ENCODE assay signal across 24 cellular contexts in the genomic region with DNA sequence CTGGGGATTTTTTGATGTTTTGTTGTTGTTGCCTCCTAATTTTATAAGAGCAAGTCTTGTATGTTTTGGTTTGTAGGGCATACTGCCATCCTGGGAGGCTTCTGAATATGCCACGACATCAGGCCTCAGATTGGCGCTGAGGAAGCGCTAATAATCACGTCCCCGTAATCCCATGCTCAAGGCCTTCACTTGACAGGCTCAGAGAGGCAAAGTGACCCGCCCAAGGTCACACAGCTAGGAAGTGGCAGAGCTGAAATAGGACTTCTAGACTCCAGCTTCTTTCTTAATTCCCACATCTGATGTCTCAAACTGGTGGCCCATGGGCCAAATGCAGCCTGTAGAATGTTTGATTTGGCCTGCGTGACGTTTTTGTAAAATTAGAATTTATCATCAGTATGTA.
"Had no signal": no experiment of that assay in that cellular context is flagged by ENCODE, and none has a peak within 500 bp of the region (broad histone marks: within the 10 kb centered on the region; RNA-seq: fewer than 3 reads in every experiment).

No MANE protein-coding gene starts in this region.

- H3K9me3 Mint-ChIP-seq: activated B cell treated with CpG ODN at 0.5 μM for 24 hours; activated naive CD4-positive, alpha-beta T cell treated with anti-CD3 and anti-CD28 coated beads for 36 hours; activated naive CD8-positive, alpha-beta T cell treated with anti-CD3 and anti-CD28 coated beads, Interleukin-2, amount 10 ng/mL, durations not matched to agents 7 days and 5 days; naive thymus-derived CD4-positive, alpha-beta T cell; stimulated activated naive CD8-positive, alpha-beta T cell treated with anti-CD3 and anti-CD28 coated beads, Interleukin-15, Interleukin-2, amounts not matched to agents 100 ng/mL and 50 ng/mL, for 24 hours; T-helper 1 cell treated with Interleukin-12 subunit alpha and Interleukin-12 subunit beta and Interleukin-4 antibody, amounts not matched to agents 30 μg/mL and 1 μg/mL, for 36 hours had no signal

- H3K27ac ChIP-seq: lower lobe of right lung, neutrophil, pancreas, tibial artery had no signal

- H3K36me3 ChIP-seq: lower lobe of right lung, neutrophil, pancreas, tibial artery had no signal

- H3K36me3 Mint-ChIP-seq: activated naive CD8-positive, alpha-beta T cell treated with anti-CD3 and anti-CD28 coated beads, Interleukin-2, amount 10 ng/mL, durations not matched to agents 7 days and 5 days had no signal

- H3K9me3 ChIP-seq: lower lobe of right lung, neutrophil, pancreas, tibial artery had no signal

- ATAC-seq: activated CD4-positive, alpha-beta T cell treated with anti-CD3 and anti-CD28 coated beads for 36 hours; lower lobe of right lung; naive thymus-derived CD4-positive, alpha-beta T cell; right cardiac atrium had no signal

- H3K27ac Mint-ChIP-seq: activated B cell treated with CpG ODN at 0.5 μM for 24 hours; activated CD4-positive, alpha-beta T cell treated with anti-CD3 and anti-CD28 coated beads for 36 hours; activated naive CD4-positive, alpha-beta T cell treated with anti-CD3 and anti-CD28 coated beads for 36 hours; activated naive CD8-positive, alpha-beta T cell treated with anti-CD3 and anti-CD28 coated beads, Interleukin-2, amount 10 ng/mL, durations not matched to agents 7 days and 5 days; T-helper 1 cell treated with Interleukin-12 subunit alpha and Interleukin-12 subunit beta and Interleukin-4 antibody, amounts not matched to agents 30 μg/mL and 1 μg/mL, for 36 hours had no signal

- DNase-seq: activated B cell treated with CpG ODN at 0.5 μM for 24 hours; activated CD4-positive, alpha-beta T cell treated with anti-CD3 and anti-CD28 coated beads for 36 hours; activated CD4-positive, alpha-beta T cell treated with anti-CD3 and anti-CD28 coated beads, Interleukin-2, amount 50 U/mL, for 4 hours; activated CD8-positive, alpha-beta memory T cell treated with anti-CD3 and anti-CD28 coated beads for 24 hours; activated CD8-positive, alpha-beta memory T cell treated with anti-CD3 and anti-CD28 coated beads, Interleukin-2, amount 50 U/mL, for 4 hours; activated effector memory CD4-positive, alpha-beta T cell treated with Interleukin-2 at 50 U/mL for 16 hours; activated naive CD4-positive, alpha-beta T cell treated with anti-CD3 and anti-CD28 coated beads for 36 hours; activated naive CD8-positive, alpha-beta T cell treated with anti-CD3 and anti-CD28 coated beads, Interleukin-2, amount 10 ng/mL, durations not matched to agents 7 days and 5 days; activated T-cell treated with anti-CD3 and anti-CD28 coated beads, Interleukin-2, amount 50 U/mL, for 48 hours; amygdala; cerebellar nuclear complex; cortex of kidney; kidney; lower lobe of right lung; naive thymus-derived CD4-positive, alpha-beta T cell; pancreas; right cardiac atrium; stimulated activated CD4-positive, alpha-beta T cell treated with anti-CD3 and anti-CD28 coated beads, Interleukin-1b, Interleukin-23, amount 100 ng/mL, for 48 hours; substantia nigra; tibial artery had no signal

- H3K4me1 Mint-ChIP-seq: activated B cell treated with CpG ODN at 0.5 μM for 24 hours had no signal

- H3K4me3 Mint-ChIP-seq: activated B cell treated with CpG ODN at 0.5 μM for 24 hours; activated CD4-positive, alpha-beta T cell treated with anti-CD3 and anti-CD28 coated beads for 36 hours; activated naive CD4-positive, alpha-beta T cell treated with anti-CD3 and anti-CD28 coated beads for 36 hours; activated naive CD8-positive, alpha-beta T cell treated with anti-CD3 and anti-CD28 coated beads, Interleukin-2, amount 10 ng/mL, durations not matched to agents 7 days and 5 days; naive thymus-derived CD4-positive, alpha-beta T cell; stimulated activated naive CD8-positive, alpha-beta T cell treated with anti-CD3 and anti-CD28 coated beads, Interleukin-15, Interleukin-2, amounts not matched to agents 100 ng/mL and 50 ng/mL, for 24 hours; T-helper 1 cell treated with Interleukin-12 subunit alpha and Interleukin-12 subunit beta and Interleukin-4 antibody, amounts not matched to agents 30 μg/mL and 1 μg/mL, for 36 hours had no signal

- H3K4me3 ChIP-seq: lower lobe of right lung, pancreas, tibial artery had no signal

- H3K27me3 ChIP-seq: neutrophil, pancreas, tibial artery had no signal

- FAIRE-seq: endometrium, kidney, pancreas had no signal
